Comparison of ENCODE assay signal across 29 cellular contexts in genomic region chr15:33277689-33278088, GRCh38. TPM values are rescaled to one million over a fixed set of nuclear protein-coding genes. Genes with fewer than 3 reads are reported as not detected.
"Had no signal": no experiment of that assay in that cellular context is flagged by ENCODE, and none has a peak within 500 bp of the region (broad histone marks: within the 10 kb centered on the region; RNA-seq: fewer than 3 reads in every experiment).

No MANE protein-coding gene starts in this region.

- H3K27me3 ChIP-seq: brain microvascular endothelial cell, colonic mucosa had no signal

- H3K4me3 ChIP-seq: colonic mucosa, gastroesophageal sphincter, heart right ventricle had no signal

- H3K4me1 Mint-ChIP-seq: activated CD4-positive, alpha-beta memory T cell treated with anti-CD3 and anti-CD28 coated beads, Interleukin-2, amount 10 ng/mL, durations not matched to agents 7 days and 5 days; activated CD4-positive, alpha-beta T cell treated with anti-CD3 and anti-CD28 coated beads for 36 hours; activated CD4-positive, alpha-beta T cell treated with anti-CD3 and anti-CD28 coated beads, Interleukin-2, amount 10 ng/mL, durations not matched to agents 7 days and 5 days had no signal

- H3K27ac ChIP-seq: colonic mucosa, gastroesophageal sphincter, heart right ventricle had no signal

- H3K27ac Mint-ChIP-seq: activated CD4-positive, alpha-beta memory T cell treated with anti-CD3 and anti-CD28 coated beads, Interleukin-2, amount 10 ng/mL, durations not matched to agents 7 days and 5 days; activated CD4-positive, alpha-beta T cell treated with anti-CD3 and anti-CD28 coated beads for 36 hours; activated CD4-positive, alpha-beta T cell treated with anti-CD3 and anti-CD28 coated beads, Interleukin-2, amount 10 ng/mL, durations not matched to agents 7 days and 5 days; activated naive CD8-positive, alpha-beta T cell; activated T-cell treated with anti-CD3 and anti-CD28 coated beads, Interleukin-2, amount 50 U/mL, for 24 hours; activated T-cell treated with anti-CD3 and anti-CD28 coated beads, Interleukin-2, amount 50 U/mL, for 72 hours had no signal

- H3K9me3 Mint-ChIP-seq: activated CD4-positive, alpha-beta memory T cell treated with anti-CD3 and anti-CD28 coated beads, Interleukin-2, amount 10 ng/mL, durations not matched to agents 7 days and 5 days; activated CD4-positive, alpha-beta T cell treated with anti-CD3 and anti-CD28 coated beads, Interleukin-2, amount 10 ng/mL, durations not matched to agents 7 days and 5 days had no signal

- H3K4me3 Mint-ChIP-seq: activated CD4-positive, alpha-beta memory T cell treated with anti-CD3 and anti-CD28 coated beads, Interleukin-2, amount 10 ng/mL, durations not matched to agents 7 days and 5 days; activated CD4-positive, alpha-beta T cell treated with anti-CD3 and anti-CD28 coated beads for 36 hours; activated CD4-positive, alpha-beta T cell treated with anti-CD3 and anti-CD28 coated beads, Interleukin-2, amount 10 ng/mL, durations not matched to agents 7 days and 5 days; activated naive CD8-positive, alpha-beta T cell; activated T-cell treated with anti-CD3 and anti-CD28 coated beads, Interleukin-2, amount 50 U/mL, for 24 hours; activated T-cell treated with anti-CD3 and anti-CD28 coated beads, Interleukin-2, amount 50 U/mL, for 72 hours had no signal

- H3K4me1 ChIP-seq: colonic mucosa, gastroesophageal sphincter, heart right ventricle had no signal

- ATAC-seq: activated CD4-positive, alpha-beta T cell treated with anti-CD3 and anti-CD28 coated beads for 36 hours; activated T-cell treated with anti-CD3 and anti-CD28 coated beads, Interleukin-2, amount 50 U/mL, for 72 hours; esophagus mucosa; gastroesophageal sphincter; heart right ventricle had no signal

- DNase-seq: activated CD4-positive, alpha-beta memory T cell treated with anti-CD3 and anti-CD28 coated beads, Interleukin-2, amount 10 ng/mL, durations not matched to agents 7 days and 5 days; activated CD4-positive, alpha-beta T cell treated with anti-CD3 and anti-CD28 coated beads for 36 hours; activated CD4-positive, alpha-beta T cell treated with anti-CD3 and anti-CD28 coated beads, Interleukin-2, amount 10 ng/mL, durations not matched to agents 7 days and 5 days; activated CD4-positive, alpha-beta T cell treated with anti-CD3 and anti-CD28 coated beads, Interleukin-2, amount 50 U/mL, for 4 hours; activated CD4-positive, CD25-positive, alpha-beta regulatory T cell; activated CD4-positive, CD25-positive, alpha-beta regulatory T cell treated with anti-CD3 and anti-CD28 coated beads, Interleukin-2, amount 50 U/mL, for 72 hours; activated CD8-positive, alpha-beta memory T cell treated with anti-CD3 and anti-CD28 coated beads, Interleukin-2, amount 50 U/mL, for 48 hours; activated effector memory CD4-positive, alpha-beta T cell treated with Interleukin-2 at 50 U/mL for 16 hours; activated gamma-delta T cell treated with Interleukin-2 at 50 U/mL for 16 hours; activated naive CD4-positive, alpha-beta T cell treated with anti-CD3 and anti-CD28 coated beads, Interleukin-2, amount 50 U/mL, for 16 hours; activated naive CD4-positive, alpha-beta T cell treated with Interleukin-2 at 50 U/mL for 16 hours; activated T-cell treated with anti-CD3 and anti-CD28 coated beads for 4 hours; activated T-cell treated with anti-CD3 and anti-CD28 coated beads, Interleukin-2, amount 50 U/mL, for 24 hours; activated T-cell treated with anti-CD3 and anti-CD28 coated beads, Interleukin-2, amount 50 U/mL, for 72 hours; amniotic stem cell; anterior cingulate cortex; brain microvascular endothelial cell; colonic mucosa; effector CD8-positive, alpha-beta T cell; foreskin fibroblast; heart right ventricle; T-helper 2 cell had no signal

- H3K36me3 ChIP-seq: brain microvascular endothelial cell, colonic mucosa, gastroesophageal sphincter, heart right ventricle had no signal

- H3K9me3 ChIP-seq: colonic mucosa had no signal

RNA-seq across cellular contexts. Expression of gene RYR3, which starts 33.1 kb away (rescaled TPM):
- total RNA-seq: activated CD4-positive, alpha-beta memory T cell treated with anti-CD3 and anti-CD28 coated beads, Interleukin-2, amount 10 ng/mL, durations not matched to agents 7 days and 5 days; activated CD4-positive, alpha-beta T cell treated with anti-CD3 and anti-CD28 coated beads for 36 hours; activated CD4-positive, alpha-beta T cell treated with anti-CD3 and anti-CD28 coated beads, Interleukin-2, amount 10 ng/mL, durations not matched to agents 7 days and 5 days; activated T-cell treated with anti-CD3 and anti-CD28 coated beads, Interleukin-2, amount 50 U/mL, for 72 hours; dermis microvascular lymphatic vessel endothelial cell; endothelial cell of umbilical vein; glomerular endothelial cell; T-helper 1 cell treated with Interleukin-12 subunit alpha and Interleukin-12 subunit beta and Interleukin-4 antibody, amounts not matched to agents 30 ng/mL and 1 ng/mL, for 36 hours had no signal
